ENCODE assay signal across 26 cellular contexts in genomic region chr19:32877977-32878745, GRCh38. TPM values are rescaled to one million over a fixed set of nuclear protein-coding genes. Genes with fewer than 3 reads are reported as not detected.
A peak's percentile ranks its signal among the peaks of the same experiment; 100 is the strongest.
DNase-seq lines count a peak whose midpoint lies in the region; ATAC-seq, FAIRE-seq and TF ChIP-seq lines count a peak whose summit lies in the region.
"Had no signal": no experiment of that assay in that cellular context is flagged by ENCODE, and none has a peak within 500 bp of the region (broad histone marks: within the 10 kb centered on the region; RNA-seq: fewer than 3 reads in every experiment).

No MANE protein-coding gene starts in this region.

- no peak for TF ChIP-seq CTCF in A549 (IDR thresholded peaks at IDR 0.05)
- TF ChIP-seq CTCF in Caco-2 (IDR thresholded peaks at IDR 0.05; ENCODE audit: insufficient read depth in 1 of 2, low read depth in 1 of 2, low read length in 1 of 2, severe bottlenecking in 1 of 2, unreplicated experiment in 1 of 2): no peak
- TF ChIP-seq CTCF in hepatocyte (IDR thresholded peaks at IDR 0.05; ENCODE audit: poor library complexity): no peak

- no peak for TF ChIP-seq RAD21 in A549 (conservative IDR thresholded peaks at IDR 0.05 in 1 of 2, IDR thresholded peaks at IDR 0.05 in 1 of 2)

- intact Hi-C loops in Caco-2 (cut with micrococcal nuclease; ENCODE audit: unreplicated experiment) (no loop called here), posterior vena cava (cut with DNase I) (no loop called here)

- H3K36me3 ChIP-seq in Caco-2 (ENCODE audit: control insufficient read depth, insufficient read depth, low read length): no peaks in the 10 kb centered on the region
- H3K36me3 ChIP-seq in hepatocyte (replicated peaks; ENCODE audit: insufficient read depth, low read depth): no peaks in the 10 kb centered on the region
- H3K36me3 ChIP-seq: SJCRH30 had no signal

- no peaks in the 10 kb centered on the region for H3K9me3 Mint-ChIP-seq in Caco-2 (ENCODE audit: unreplicated experiment)

- H3K27ac Mint-ChIP-seq in Caco-2 (ENCODE audit: unreplicated experiment): peak overlapping the region; percentile 57
- H3K27ac Mint-ChIP-seq: B cell, CD14-positive monocyte had no signal

- no peak overlapping the region for H2AFZ ChIP-seq in hepatocyte

- no peak overlapping the region for H3K4me3 Mint-ChIP-seq in Caco-2 (ENCODE audit: unreplicated experiment)
- H3K4me3 Mint-ChIP-seq: B cell, CD14-positive monocyte had no signal

- CTCF ChIA-PET in A549 (lab: Yijun Ruan, JAX) (interaction anchor here (0.6 to 1.4 kb wide), 2 partner anchors 15 to 86 kb away, joined by 3 read pairs; no protein-coding TSS in a partner anchor), Caco-2 (lab: Charles Lee) (no interaction called here)

- H3K4me3 ChIP-seq in A549 (no peak overlapping the region), Caco-2 (ENCODE audit: low read depth, low read length) (no peak overlapping the region), hepatocyte (no peak overlapping the region)
- H3K4me3 ChIP-seq: SJCRH30 had no signal

- TF ChIP-seq POLR2A in A549 (IDR thresholded peaks at IDR 0.05; ENCODE audit: low read length): no peak

- no peak for TF ChIP-seq EP300 in A549 (IDR thresholded peaks at IDR 0.05)

- H3K9me3 ChIP-seq in A549 (no peaks in the 10 kb centered on the region), Caco-2 (no peaks in the 10 kb centered on the region), hepatocyte (ENCODE audit: low read depth) (no peaks in the 10 kb centered on the region)
- H3K9me3 ChIP-seq: SJCRH30 had no signal

- ATAC-seq in A549: no peak
- ATAC-seq in HG02798 (IDR thresholded peaks at IDR 0.05; ENCODE audit: poor library complexity, unreplicated experiment): no peak
- ATAC-seq in GM21737 (IDR thresholded peaks at IDR 0.05; ENCODE audit: unreplicated experiment): no peak
- ATAC-seq: SK-N-SH treated with all-trans-retinoic acid at 6 μM for 48 hours had no signal

- H3K4me2 ChIP-seq in A549 (no peak overlapping the region), hepatocyte (no peak overlapping the region)

- 92% methylated on average over 14 of the region's 14 CpGs for WGBS in A549 (ENCODE audit: missing lambda C conversion rate)
- WGBS in hepatocyte (ENCODE audit: low lambda C conversion rate, missing lambda C conversion rate): 93% methylated on average over 12 of the region's 14 CpGs

- H3K4me1 Mint-ChIP-seq in Caco-2 (ENCODE audit: low read depth, unreplicated experiment): peaks cover 11% of the 10 kb centered on the region
- H3K4me1 Mint-ChIP-seq: B cell, CD14-positive monocyte had no signal

- H3K27me3 ChIP-seq in Caco-2 (replicated peaks; ENCODE audit: control insufficient read depth, insufficient read depth, low read length) (no peaks in the 10 kb centered on the region), hepatocyte (no peaks in the 10 kb centered on the region)
- H3K27me3 ChIP-seq: SJCRH30 had no signal

- H3K27ac ChIP-seq in A549 (no peak overlapping the region), hepatocyte (no peak overlapping the region)
- H3K27ac ChIP-seq: SJCRH30 had no signal

- no peaks in the 10 kb centered on the region for H3K9me2 ChIP-seq in hepatocyte (replicated peaks; ENCODE audit: insufficient read depth)

- DNase-seq in A549 (ENCODE audit: low read depth in 1 of 2, low spot score in 1 of 2): no peak
- DNase-seq in Caco-2: no peak
- peak; percentile 22 for DNase-seq in islet precursor cell
- DNase-seq in posterior vena cava (ENCODE audit: low spot score): peak; percentile 36
- DNase-seq in SW480 (ENCODE audit: low spot score): no peak
- no peak for DNase-seq in hepatocyte (ENCODE audit: low spot score)
- DNase-seq: GOT3; HCEC 1CT; KBM-7; MV-4-11; NCI-H1105 treated with DMSO at 0.1 percent for 48 hours; NCI-H2029; NCI-H446 treated with DMSO at 0.1 percent for 48 hours; NCI-H526; NCI-H82; NK-92 treated with Interleukin-12 subunit alpha and Interleukin-12 subunit beta, amount 100 ng/mL, for 24 hours; PC-3; SJCRH30 had no signal

- BruUV-seq in Caco-2 (replicated peaks; lab: Mats Ljungman, UMichigan): no TSS peak

- POLR2A ChIA-PET in A549 (lab: Yijun Ruan, JAX): interaction anchor here (0.6 to 1.1 kb wide), 2 partner anchors 12 to 74 kb away, joined by 3 to 4 read pairs; no protein-coding TSS in a partner anchor
- POLR2A ChIA-PET in Caco-2 (lab: Charles Lee): no interaction called here

- FAIRE-seq in A549 (lab: Jason Lieb, UNC): peak; percentile 39
- FAIRE-seq: GM18507 had no signal

- no peaks in the 10 kb centered on the region for H4K20me1 ChIP-seq in hepatocyte (ENCODE audit: insufficient read depth, poor library complexity, severe bottlenecking)

- no peaks in the 10 kb centered on the region for H3K79me2 ChIP-seq in hepatocyte

- peaks cover 11% of the 10 kb centered on the region; the same call in 1 of the 3 replicates for H3K4me1 ChIP-seq in A549
- no peaks in the 10 kb centered on the region; the same call in 1 of the 2 replicates for H3K4me1 ChIP-seq in Caco-2
- H3K4me1 ChIP-seq in hepatocyte (ENCODE audit: insufficient read depth): no peaks in the 10 kb centered on the region
- H3K4me1 ChIP-seq: SJCRH30 had no signal

- no peaks in the 10 kb centered on the region for H3K27me3 Mint-ChIP-seq in Caco-2 (ENCODE audit: insufficient read depth, unreplicated experiment)
- H3K27me3 Mint-ChIP-seq: B cell had no signal

- no peaks in the 10 kb centered on the region for H3K36me3 Mint-ChIP-seq in Caco-2 (ENCODE audit: insufficient read depth, unreplicated experiment)

TF ChIP-seq in A549, 52 proteins besides CTCF, POLR2A, EP300 and RAD21:
- TF ChIP-seq MAX (IDR thresholded peaks at IDR 0.05) (no peak), EHF (CRISPR knock-in tag; IDR thresholded peaks at IDR 0.05) (no peak), RFX5 (IDR thresholded peaks at IDR 0.05) (no peak), FOXS1 (CRISPR knock-in tag; IDR thresholded peaks at IDR 0.05) (no peak), BCL3 (IDR thresholded peaks at IDR 0.05) (no peak), RARB (CRISPR knock-in tag; IDR thresholded peaks at IDR 0.05) (no peak), PHF8 (IDR thresholded peaks at IDR 0.05; ENCODE audit: borderline replicate concordance, low read depth) (no peak), KDM1A (IDR thresholded peaks at IDR 0.05; ENCODE audit: low read depth) (no peak), E2F6 (IDR thresholded peaks at IDR 0.05; ENCODE audit: borderline replicate concordance, low read depth) (no peak), JUNB (IDR thresholded peaks at IDR 0.05) (no peak), POLR2AphosphoS2 (conservative IDR thresholded peaks at IDR 0.05; ENCODE audit: low read length) (no peak), HDAC2 (IDR thresholded peaks at IDR 0.05) (no peak), ZFP36 (IDR thresholded peaks at IDR 0.05; ENCODE audit: borderline replicate concordance, partially characterized antibody) (no peak)

RNA-seq across cellular contexts. Expression of gene SLC7A9, which starts 8.6 kb away (rescaled TPM):
- polyA plus RNA-seq in A549 (2011; rRNA removed): 0.50 and 1.3 TPM in 2 replicates
- 0.29 and 0.48 TPM in 2 replicates for polyA plus RNA-seq in A549 (2012; cell fraction: cytosol; rRNA removed)
- 2.5 and 2.8 TPM in 2 replicates for polyA plus RNA-seq in A549 (2012; cell fraction: nucleus; rRNA removed)
- polyA plus RNA-seq in A549 (2017; fragmentation: RNase III; extraction: RNeasy Plus Mini Kit Qiagen cat#74134 plus additional on column Dnase treatment): 0.54 to 0.62 TPM (median 0.62 TPM) in 3 replicates
- polyA minus RNA-seq in A549 (2011; rRNA and poly(A)+ RNA removed): 0.74 and 1.0 TPM in 2 replicates
- 3.3 and 3.6 TPM in 2 replicates for total RNA-seq in Caco-2 (2022)
- under 1 TPM in 1 of 2 donors, not detected in 1; 0.28 TPM for total RNA-seq in posterior vena cava
- 9.6 and 11.9 TPM in 2 replicates for total RNA-seq in hepatocyte
- polyA plus RNA-seq in hepatocyte: 6.1 and 7.6 TPM in 2 replicates
- total RNA-seq: LHCN-M2, MCF 10A, PC-3, SJCRH30 had no signal
- polyA plus RNA-seq: CD14-positive monocyte had no signal

Comparison
In these comparisons a context has a peak if more than half of its experiments do, and no peak if none do; other contexts are left out.
1. DNase-seq: peak in islet precursor cell (single experiment) and posterior vena cava (single experiment); none in A549 (0 of 2), Caco-2 (0 of 2), SW480 (single experiment) and hepatocyte (single experiment).